In the genomic region with DNA sequence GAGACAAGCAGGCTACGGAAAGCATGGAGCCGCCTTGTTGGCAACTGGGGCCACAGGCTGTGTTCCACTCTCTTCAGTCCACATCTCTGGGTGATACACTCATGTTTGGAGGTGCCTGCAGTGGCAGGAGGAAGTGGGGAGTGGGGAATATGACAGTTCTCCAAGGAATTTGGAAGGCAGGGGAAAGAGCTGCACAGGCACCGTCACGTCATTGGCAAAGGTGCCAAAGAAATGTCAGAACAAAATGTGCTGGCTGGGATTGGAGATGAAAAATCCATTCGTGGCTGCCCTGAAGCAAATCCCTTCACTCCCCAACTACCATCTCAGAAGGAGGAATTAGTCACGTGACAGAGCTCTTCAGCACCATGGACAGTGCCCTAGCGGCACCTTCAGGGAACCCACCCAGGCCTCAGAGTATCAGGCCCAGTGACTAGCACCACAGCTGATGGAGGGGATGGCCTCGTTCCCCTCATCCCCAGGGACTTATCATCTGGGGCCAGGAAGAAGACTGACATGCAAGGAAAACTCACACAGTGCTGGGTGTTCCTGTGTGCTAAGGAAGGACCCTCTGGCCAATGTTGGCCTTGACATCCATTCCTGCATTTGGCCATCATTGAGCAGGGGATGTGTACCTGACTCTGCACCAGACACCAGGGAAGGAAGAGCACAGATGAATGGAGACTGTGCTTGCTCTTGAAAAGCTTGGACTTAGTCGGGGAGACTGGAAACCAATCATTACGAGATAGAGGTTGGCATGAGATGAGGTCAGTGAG, we compare ENCODE assay signal across 8 cellular contexts. TPM values are rescaled to one million over a fixed set of nuclear protein-coding genes. Genes with fewer than 3 reads are reported as not detected.
A peak's percentile ranks its signal among the peaks of the same experiment; 100 is the strongest.
DNase-seq lines count a peak whose midpoint lies in the region; ATAC-seq, FAIRE-seq and TF ChIP-seq lines count a peak whose summit lies in the region.

No MANE protein-coding gene starts in this region.

- H3K4me3 Mint-ChIP-seq in activated naive CD8-positive, alpha-beta T cell treated with anti-CD3 and anti-CD28 coated beads for 36 hours: no peak overlapping the region

- no peak overlapping the region for H2AFZ ChIP-seq in hepatocyte

- no peak overlapping the region for H3K27ac Mint-ChIP-seq in activated naive CD8-positive, alpha-beta T cell treated with anti-CD3 and anti-CD28 coated beads for 36 hours

- no peaks in the 10 kb centered on the region for H3K9me3 Mint-ChIP-seq in activated naive CD8-positive, alpha-beta T cell treated with anti-CD3 and anti-CD28 coated beads for 36 hours

- H3K36me3 Mint-ChIP-seq in activated naive CD8-positive, alpha-beta T cell treated with anti-CD3 and anti-CD28 coated beads for 36 hours: no peaks in the 10 kb centered on the region

- H3K36me3 ChIP-seq in hepatocyte (replicated peaks; ENCODE audit: insufficient read depth, low read depth) (no peaks in the 10 kb centered on the region), testis (ENCODE audit: low read depth, missing control alignments) (no peaks in the 10 kb centered on the region), stomach (no peaks in the 10 kb centered on the region)

- H3K9me2 ChIP-seq in hepatocyte (replicated peaks; ENCODE audit: insufficient read depth): no peaks in the 10 kb centered on the region

- peaks cover 17% of the 10 kb centered on the region for H3K27me3 ChIP-seq in hepatocyte
- no peaks in the 10 kb centered on the region for H3K27me3 ChIP-seq in testis
- H3K27me3 ChIP-seq in stomach: peaks cover 0 to 44% (median 4%) of the 10 kb centered on the region in 3 donors

- FAIRE-seq in H54 (lab: Jason Lieb, UNC): no peak

- TF ChIP-seq POLR2A in testis (IDR thresholded peaks at IDR 0.05) (no peak), stomach (IDR thresholded peaks at IDR 0.05) (no peak), H54 (IDR thresholded peaks at IDR 0.05; ENCODE audit: low read depth, low read length) (no peak)

- peaks cover 5% of the 10 kb centered on the region for H3K4me1 ChIP-seq in hepatocyte (ENCODE audit: insufficient read depth)
- H3K4me1 ChIP-seq in testis: peaks cover 8% of the 10 kb centered on the region
- H3K4me1 ChIP-seq in stomach: peaks cover 4 to 22% (median 10%) of the 10 kb centered on the region in 4 donors

- H3K27me3 Mint-ChIP-seq in activated naive CD8-positive, alpha-beta T cell treated with anti-CD3 and anti-CD28 coated beads for 36 hours: peaks cover 4% of the 10 kb centered on the region

- DNase-seq in CD1c-positive myeloid dendritic cell (ENCODE audit: extremely low spot score) (peak; percentile 52), LoVo (ENCODE audit: low spot score) (peak; percentile 6), hepatocyte (ENCODE audit: low spot score) (peak; percentile 84), testis (peak; percentile 79), stomach (no peak), H54 (ENCODE audit: insufficient read length, low spot score) (no peak)
- DNase-seq in activated naive CD8-positive, alpha-beta T cell treated with anti-CD3 and anti-CD28 coated beads for 36 hours: peak; percentile 32

- intact Hi-C loops in testis (cut with DNase I; ENCODE audit: low total_unique reads): no loop called here
- intact Hi-C loops in stomach (cut with DNase I; ENCODE audit: low total_unique reads): no loop called here

- 35% methylated on average over 10 of the region's 10 CpGs for WGBS in hepatocyte (ENCODE audit: low lambda C conversion rate, missing lambda C conversion rate)
- 27 to 29% methylated on average over 10 of the region's 10 CpGs for WGBS in testis, 2 donors
- 29 to 39% (median 36%) methylated on average over 9 to 10 of the region's 10 CpGs for WGBS in stomach, 5 donors

- TF ChIP-seq EP300 in stomach (IDR thresholded peaks at IDR 0.05): no peak

- H3K9me3 ChIP-seq in hepatocyte (ENCODE audit: low read depth) (no peaks in the 10 kb centered on the region), testis (no peaks in the 10 kb centered on the region), stomach (no peaks in the 10 kb centered on the region)

- no peak overlapping the region for H3K4me3 ChIP-seq in hepatocyte
- H3K4me3 ChIP-seq in testis: no peak overlapping the region
- H3K4me3 ChIP-seq in stomach: no peak overlapping the region

- ATAC-seq in HG03139 (IDR thresholded peaks at IDR 0.05; ENCODE audit: unreplicated experiment): no peak

- H3K27ac ChIP-seq in hepatocyte (no peak overlapping the region), testis (no peak overlapping the region), stomach (no peak overlapping the region)

- H3K4me2 ChIP-seq in hepatocyte: no peak overlapping the region

- no peak for TF ChIP-seq CTCF in hepatocyte (IDR thresholded peaks at IDR 0.05; ENCODE audit: poor library complexity)
- TF ChIP-seq CTCF in testis (IDR thresholded peaks at IDR 0.05): peak in 1 of 3 experiments; percentile 34
- no peak for TF ChIP-seq CTCF in stomach (IDR thresholded peaks at IDR 0.05)

- H4K20me1 ChIP-seq in hepatocyte (ENCODE audit: insufficient read depth, poor library complexity, severe bottlenecking): no peaks in the 10 kb centered on the region

- no peaks in the 10 kb centered on the region for H3K79me2 ChIP-seq in hepatocyte

- peaks cover 23% of the 10 kb centered on the region for H3K4me1 Mint-ChIP-seq in activated naive CD8-positive, alpha-beta T cell treated with anti-CD3 and anti-CD28 coated beads for 36 hours

RNA-seq across cellular contexts. Expression of a gene that starts 48.5 kb away (rescaled TPM):
- 1 to 10 TPM; 4.7 to 4.8 TPM for total RNA-seq in activated naive CD8-positive, alpha-beta T cell treated with anti-CD3 and anti-CD28 coated beads for 36 hours
- total RNA-seq in hepatocyte: 15.0 and 25.0 TPM in 2 replicates
- polyA plus RNA-seq in hepatocyte: 8.8 and 11.2 TPM in 2 replicates
- 10 to 100 TPM; 13.6 to 15.9 TPM for total RNA-seq in testis
- 6.4 TPM for polyA plus RNA-seq in testis (ENCODE audit: insufficient read depth, low read depth, low replicate concordance)
- total RNA-seq in stomach: 100 to 1,000 TPM in 1 of 5 donors, 10 to 100 TPM in 3, 1 to 10 TPM in 1; 4.5 to 139 (median 14.2) TPM
- 1 to 10 TPM; 1.2 to 3.5 (median 2.6) TPM for polyA plus RNA-seq in stomach

Comparison
In these comparisons a context has a peak if more than half of its experiments do, and no peak if none do; other contexts are left out.
1. DNase-seq: peak in CD1c-positive myeloid dendritic cell (single experiment), LoVo (single experiment), activated naive CD8-positive, alpha-beta T cell treated with anti-CD3 and anti-CD28 coated beads for 36 hours (single experiment), hepatocyte (single experiment) and testis (single experiment); none in stomach (single experiment) and H54 (single experiment).